ENCODE assay signal across 34 cellular contexts in the genomic region with DNA sequence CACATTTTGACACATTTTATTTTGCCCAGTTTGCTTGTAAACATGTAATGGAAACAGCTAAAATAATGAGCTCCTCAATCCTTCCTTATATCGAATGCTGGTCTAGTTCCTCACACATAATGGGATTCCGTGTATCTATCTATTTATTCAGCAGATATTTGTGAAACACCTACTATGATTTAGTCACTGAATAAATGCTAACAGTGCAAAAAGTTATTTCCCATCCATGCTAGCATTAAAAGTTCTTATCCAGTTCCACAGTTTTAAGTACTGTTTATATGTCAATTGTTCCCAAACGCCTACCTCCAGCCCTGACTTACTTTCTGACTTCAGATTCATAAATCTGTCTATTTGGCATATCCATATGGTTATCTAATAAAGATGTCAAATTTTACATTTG.
"Had no signal": no experiment of that assay in that cellular context is flagged by ENCODE, and none has a peak within 500 bp of the region (broad histone marks: within the 10 kb centered on the region; RNA-seq: fewer than 3 reads in every experiment).

No MANE protein-coding gene starts in this region.

- H3K27me3 ChIP-seq: MG63 had no signal

- H3K4me3 ChIP-seq: MG63 had no signal

- H3K36me3 ChIP-seq: MG63 had no signal

- DNase-seq: Kasumi-1, MG63, MM.1S, MV-4-11, NCI-H1048, NCI-H1092, NCI-H1092 treated with DMSO at 0.1 percent for 48 hours, NCI-H1105, NCI-H1105 treated with DMSO at 0.1 percent for 48 hours, NCI-H1417, NCI-H1417 treated with DMSO at 0.1 percent for 48 hours, NCI-H1436, NCI-H1436 treated with DMSO at 0.1 percent for 48 hours, NCI-H146, NCI-H1694, NCI-H1694 treated with DMSO at 0.1 percent for 48 hours, NCI-H187, NCI-H187 treated with DMSO at 0.1 percent for 48 hours, NCI-H1930, NCI-H2029, NCI-H2029 treated with DMSO at 0.1 percent for 48 hours, NCI-H2081, NCI-H2081 treated with DMSO at 0.1 percent for 48 hours, NCI-H2107, NCI-H2171, NCI-H2171 treated with DMSO at 0.1 percent for 48 hours, NCI-H2227 treated with DMSO at 0.1 percent for 48 hours, NCI-H345, NCI-H446, NCI-H446 treated with DMSO at 0.1 percent for 48 hours, NCI-H510A, NCI-H510A treated with DMSO at 0.1 percent for 48 hours, NCI-H524, NCI-H524 treated with DMSO at 0.1 percent for 48 hours had no signal

- H3K9me3 ChIP-seq: MG63 had no signal
